1 cellular context compared by ENCODE assay signal in the genomic region with DNA sequence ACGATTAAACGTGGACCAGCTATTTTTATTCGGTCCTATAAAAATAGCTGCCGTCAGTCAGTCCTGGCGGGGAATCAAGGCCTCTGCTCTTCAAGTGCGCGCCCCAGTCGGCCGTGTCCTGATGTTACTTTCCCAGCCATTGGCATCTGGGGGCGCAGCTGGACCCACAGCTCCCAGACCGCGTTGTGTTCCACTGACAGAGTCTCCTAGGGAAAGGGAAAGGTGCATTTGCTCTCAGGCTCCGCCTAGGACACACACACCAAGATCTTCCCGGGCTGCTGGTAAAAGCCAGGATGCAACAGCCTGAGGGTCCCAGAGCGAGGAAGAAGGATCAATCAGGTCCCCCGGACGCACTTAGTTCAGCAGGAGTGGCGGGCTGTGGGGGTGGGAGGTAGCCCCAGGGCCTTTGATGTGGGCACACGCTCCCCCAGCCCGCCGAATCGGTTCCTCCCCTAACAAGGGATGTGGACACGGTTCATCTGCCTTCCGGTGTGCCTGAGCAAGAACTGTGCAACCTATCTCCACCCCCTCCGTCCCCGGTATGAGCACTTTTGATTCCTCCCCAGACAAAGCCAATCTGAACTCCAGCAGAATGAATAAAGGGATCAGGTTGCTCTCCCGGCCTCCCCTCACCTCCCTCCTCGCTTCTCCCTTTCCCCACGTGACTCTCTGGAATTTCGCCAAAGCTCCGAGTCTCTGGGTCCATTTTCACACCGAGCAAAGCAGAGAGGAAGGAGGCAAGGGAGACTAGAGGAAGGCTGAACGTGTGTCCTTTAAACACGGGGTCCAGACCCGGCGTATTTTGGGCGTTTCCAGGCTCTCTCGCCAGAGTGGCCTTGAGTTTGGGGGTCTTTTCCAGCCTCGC.
A peak's percentile ranks its signal among the peaks of the same experiment; 100 is the strongest.
TF ChIP-seq lines count a peak whose summit lies in the region.

No MANE protein-coding gene starts in this region.

TF ChIP-seq in WTC11, 78 proteins besides CTCF, POLR2A, EP300 and RAD21 (continued from another document and continues in another):
- TF ChIP-seq, protein P1, sequence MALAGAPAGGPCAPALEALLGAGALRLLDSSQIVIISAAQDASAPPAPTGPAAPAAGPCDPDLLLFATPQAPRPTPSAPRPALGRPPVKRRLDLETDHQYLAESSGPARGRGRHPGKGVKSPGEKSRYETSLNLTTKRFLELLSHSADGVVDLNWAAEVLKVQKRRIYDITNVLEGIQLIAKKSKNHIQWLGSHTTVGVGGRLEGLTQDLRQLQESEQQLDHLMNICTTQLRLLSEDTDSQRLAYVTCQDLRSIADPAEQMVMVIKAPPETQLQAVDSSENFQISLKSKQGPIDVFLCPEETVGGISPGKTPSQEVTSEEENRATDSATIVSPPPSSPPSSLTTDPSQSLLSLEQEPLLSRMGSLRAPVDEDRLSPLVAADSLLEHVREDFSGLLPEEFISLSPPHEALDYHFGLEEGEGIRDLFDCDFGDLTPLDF (CRISPR knock-in tag; IDR thresholded peaks at IDR 0.05) = 0 out of 2 replicates have a peak, but pooled peaks have one; percentile 51
- no peak for TF ChIP-seq ZNF263 (CRISPR knock-in tag; IDR thresholded peaks at IDR 0.05; ENCODE audit: low read depth)
- no peak for TF ChIP-seq KAT7 (CRISPR knock-in tag; IDR thresholded peaks at IDR 0.05; ENCODE audit: borderline replicate concordance)
- TF ChIP-seq ZNF317 (CRISPR knock-in tag; IDR thresholded peaks at IDR 0.05; ENCODE audit: borderline replicate concordance, low read depth) = no peak
- TF ChIP-seq CREM (CRISPR knock-in tag; IDR thresholded peaks at IDR 0.05) = 0 out of 2 replicates have a peak, but pooled peaks have one; percentile 8
- TF ChIP-seq MYBL2 (CRISPR knock-in tag; IDR thresholded peaks at IDR 0.05) = peak; percentile 58; the same call in 1 of the 2 replicates
- TF ChIP-seq, protein P2, sequence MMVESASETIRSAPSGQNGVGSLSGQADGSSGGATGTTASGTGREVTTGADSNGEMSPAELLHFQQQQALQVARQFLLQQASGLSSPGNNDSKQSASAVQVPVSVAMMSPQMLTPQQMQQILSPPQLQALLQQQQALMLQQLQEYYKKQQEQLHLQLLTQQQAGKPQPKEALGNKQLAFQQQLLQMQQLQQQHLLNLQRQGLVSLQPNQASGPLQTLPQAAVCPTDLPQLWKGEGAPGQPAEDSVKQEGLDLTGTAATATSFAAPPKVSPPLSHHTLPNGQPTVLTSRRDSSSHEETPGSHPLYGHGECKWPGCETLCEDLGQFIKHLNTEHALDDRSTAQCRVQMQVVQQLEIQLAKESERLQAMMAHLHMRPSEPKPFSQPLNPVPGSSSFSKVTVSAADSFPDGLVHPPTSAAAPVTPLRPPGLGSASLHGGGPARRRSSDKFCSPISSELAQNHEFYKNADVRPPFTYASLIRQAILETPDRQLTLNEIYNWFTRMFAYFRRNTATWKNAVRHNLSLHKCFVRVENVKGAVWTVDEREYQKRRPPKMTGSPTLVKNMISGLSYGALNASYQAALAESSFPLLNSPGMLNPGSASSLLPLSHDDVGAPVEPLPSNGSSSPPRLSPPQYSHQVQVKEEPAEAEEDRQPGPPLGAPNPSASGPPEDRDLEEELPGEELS (CRISPR knock-in tag; IDR thresholded peaks at IDR 0.05) = peak; percentile 30; the same call in 1 of the 2 replicates
- TF ChIP-seq HMGA2 (CRISPR knock-in tag; IDR thresholded peaks at IDR 0.05) = no peak
- TF ChIP-seq NFATC4 (CRISPR knock-in tag; IDR thresholded peaks at IDR 0.05) = 0 out of 2 replicates have a peak, but pooled peaks have one; percentile 19
- peak; percentile 21; the same call in 1 of the 2 replicates for TF ChIP-seq ETV6 (CRISPR knock-in tag; IDR thresholded peaks at IDR 0.05)
- TF ChIP-seq, protein P3, sequence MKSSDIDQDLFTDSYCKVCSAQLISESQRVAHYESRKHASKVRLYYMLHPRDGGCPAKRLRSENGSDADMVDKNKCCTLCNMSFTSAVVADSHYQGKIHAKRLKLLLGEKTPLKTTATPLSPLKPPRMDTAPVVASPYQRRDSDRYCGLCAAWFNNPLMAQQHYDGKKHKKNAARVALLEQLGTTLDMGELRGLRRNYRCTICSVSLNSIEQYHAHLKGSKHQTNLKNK (CRISPR knock-in tag; IDR thresholded peaks at IDR 0.05) = peak; percentile 75; the same call in 1 of the 2 replicates
- TF ChIP-seq, protein P4, sequence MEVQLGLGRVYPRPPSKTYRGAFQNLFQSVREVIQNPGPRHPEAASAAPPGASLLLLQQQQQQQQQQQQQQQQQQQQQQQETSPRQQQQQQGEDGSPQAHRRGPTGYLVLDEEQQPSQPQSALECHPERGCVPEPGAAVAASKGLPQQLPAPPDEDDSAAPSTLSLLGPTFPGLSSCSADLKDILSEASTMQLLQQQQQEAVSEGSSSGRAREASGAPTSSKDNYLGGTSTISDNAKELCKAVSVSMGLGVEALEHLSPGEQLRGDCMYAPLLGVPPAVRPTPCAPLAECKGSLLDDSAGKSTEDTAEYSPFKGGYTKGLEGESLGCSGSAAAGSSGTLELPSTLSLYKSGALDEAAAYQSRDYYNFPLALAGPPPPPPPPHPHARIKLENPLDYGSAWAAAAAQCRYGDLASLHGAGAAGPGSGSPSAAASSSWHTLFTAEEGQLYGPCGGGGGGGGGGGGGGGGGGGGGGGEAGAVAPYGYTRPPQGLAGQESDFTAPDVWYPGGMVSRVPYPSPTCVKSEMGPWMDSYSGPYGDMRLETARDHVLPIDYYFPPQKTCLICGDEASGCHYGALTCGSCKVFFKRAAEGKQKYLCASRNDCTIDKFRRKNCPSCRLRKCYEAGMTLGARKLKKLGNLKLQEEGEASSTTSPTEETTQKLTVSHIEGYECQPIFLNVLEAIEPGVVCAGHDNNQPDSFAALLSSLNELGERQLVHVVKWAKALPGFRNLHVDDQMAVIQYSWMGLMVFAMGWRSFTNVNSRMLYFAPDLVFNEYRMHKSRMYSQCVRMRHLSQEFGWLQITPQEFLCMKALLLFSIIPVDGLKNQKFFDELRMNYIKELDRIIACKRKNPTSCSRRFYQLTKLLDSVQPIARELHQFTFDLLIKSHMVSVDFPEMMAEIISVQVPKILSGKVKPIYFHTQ (CRISPR knock-in tag; IDR thresholded peaks at IDR 0.05) = no peak
- TF ChIP-seq, protein P5, sequence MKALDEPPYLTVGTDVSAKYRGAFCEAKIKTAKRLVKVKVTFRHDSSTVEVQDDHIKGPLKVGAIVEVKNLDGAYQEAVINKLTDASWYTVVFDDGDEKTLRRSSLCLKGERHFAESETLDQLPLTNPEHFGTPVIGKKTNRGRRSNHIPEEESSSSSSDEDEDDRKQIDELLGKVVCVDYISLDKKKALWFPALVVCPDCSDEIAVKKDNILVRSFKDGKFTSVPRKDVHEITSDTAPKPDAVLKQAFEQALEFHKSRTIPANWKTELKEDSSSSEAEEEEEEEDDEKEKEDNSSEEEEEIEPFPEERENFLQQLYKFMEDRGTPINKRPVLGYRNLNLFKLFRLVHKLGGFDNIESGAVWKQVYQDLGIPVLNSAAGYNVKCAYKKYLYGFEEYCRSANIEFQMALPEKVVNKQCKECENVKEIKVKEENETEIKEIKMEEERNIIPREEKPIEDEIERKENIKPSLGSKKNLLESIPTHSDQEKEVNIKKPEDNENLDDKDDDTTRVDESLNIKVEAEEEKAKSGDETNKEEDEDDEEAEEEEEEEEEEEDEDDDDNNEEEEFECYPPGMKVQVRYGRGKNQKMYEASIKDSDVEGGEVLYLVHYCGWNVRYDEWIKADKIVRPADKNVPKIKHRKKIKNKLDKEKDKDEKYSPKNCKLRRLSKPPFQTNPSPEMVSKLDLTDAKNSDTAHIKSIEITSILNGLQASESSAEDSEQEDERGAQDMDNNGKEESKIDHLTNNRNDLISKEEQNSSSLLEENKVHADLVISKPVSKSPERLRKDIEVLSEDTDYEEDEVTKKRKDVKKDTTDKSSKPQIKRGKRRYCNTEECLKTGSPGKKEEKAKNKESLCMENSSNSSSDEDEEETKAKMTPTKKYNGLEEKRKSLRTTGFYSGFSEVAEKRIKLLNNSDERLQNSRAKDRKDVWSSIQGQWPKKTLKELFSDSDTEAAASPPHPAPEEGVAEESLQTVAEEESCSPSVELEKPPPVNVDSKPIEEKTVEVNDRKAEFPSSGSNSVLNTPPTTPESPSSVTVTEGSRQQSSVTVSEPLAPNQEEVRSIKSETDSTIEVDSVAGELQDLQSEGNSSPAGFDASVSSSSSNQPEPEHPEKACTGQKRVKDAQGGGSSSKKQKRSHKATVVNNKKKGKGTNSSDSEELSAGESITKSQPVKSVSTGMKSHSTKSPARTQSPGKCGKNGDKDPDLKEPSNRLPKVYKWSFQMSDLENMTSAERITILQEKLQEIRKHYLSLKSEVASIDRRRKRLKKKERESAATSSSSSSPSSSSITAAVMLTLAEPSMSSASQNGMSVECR (CRISPR knock-in tag; IDR thresholded peaks at IDR 0.05; ENCODE audit: borderline replicate concordance) = 0 out of 2 replicates have a peak, but pooled peaks have one; percentile 51
- TF ChIP-seq ZNF232 (CRISPR knock-in tag; IDR thresholded peaks at IDR 0.05) = no peak
- TF ChIP-seq TCF7 (CRISPR knock-in tag; IDR thresholded peaks at IDR 0.05; ENCODE audit: low read depth) = no peak
- TF ChIP-seq, protein P6, sequence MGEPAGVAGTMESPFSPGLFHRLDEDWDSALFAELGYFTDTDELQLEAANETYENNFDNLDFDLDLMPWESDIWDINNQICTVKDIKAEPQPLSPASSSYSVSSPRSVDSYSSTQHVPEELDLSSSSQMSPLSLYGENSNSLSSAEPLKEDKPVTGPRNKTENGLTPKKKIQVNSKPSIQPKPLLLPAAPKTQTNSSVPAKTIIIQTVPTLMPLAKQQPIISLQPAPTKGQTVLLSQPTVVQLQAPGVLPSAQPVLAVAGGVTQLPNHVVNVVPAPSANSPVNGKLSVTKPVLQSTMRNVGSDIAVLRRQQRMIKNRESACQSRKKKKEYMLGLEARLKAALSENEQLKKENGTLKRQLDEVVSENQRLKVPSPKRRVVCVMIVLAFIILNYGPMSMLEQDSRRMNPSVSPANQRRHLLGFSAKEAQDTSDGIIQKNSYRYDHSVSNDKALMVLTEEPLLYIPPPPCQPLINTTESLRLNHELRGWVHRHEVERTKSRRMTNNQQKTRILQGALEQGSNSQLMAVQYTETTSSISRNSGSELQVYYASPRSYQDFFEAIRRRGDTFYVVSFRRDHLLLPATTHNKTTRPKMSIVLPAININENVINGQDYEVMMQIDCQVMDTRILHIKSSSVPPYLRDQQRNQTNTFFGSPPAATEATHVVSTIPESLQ (CRISPR knock-in tag; IDR thresholded peaks at IDR 0.05) = no peak
- no peak for TF ChIP-seq CREB1 (CRISPR knock-in tag; IDR thresholded peaks at IDR 0.05)
- TF ChIP-seq, protein P7, sequence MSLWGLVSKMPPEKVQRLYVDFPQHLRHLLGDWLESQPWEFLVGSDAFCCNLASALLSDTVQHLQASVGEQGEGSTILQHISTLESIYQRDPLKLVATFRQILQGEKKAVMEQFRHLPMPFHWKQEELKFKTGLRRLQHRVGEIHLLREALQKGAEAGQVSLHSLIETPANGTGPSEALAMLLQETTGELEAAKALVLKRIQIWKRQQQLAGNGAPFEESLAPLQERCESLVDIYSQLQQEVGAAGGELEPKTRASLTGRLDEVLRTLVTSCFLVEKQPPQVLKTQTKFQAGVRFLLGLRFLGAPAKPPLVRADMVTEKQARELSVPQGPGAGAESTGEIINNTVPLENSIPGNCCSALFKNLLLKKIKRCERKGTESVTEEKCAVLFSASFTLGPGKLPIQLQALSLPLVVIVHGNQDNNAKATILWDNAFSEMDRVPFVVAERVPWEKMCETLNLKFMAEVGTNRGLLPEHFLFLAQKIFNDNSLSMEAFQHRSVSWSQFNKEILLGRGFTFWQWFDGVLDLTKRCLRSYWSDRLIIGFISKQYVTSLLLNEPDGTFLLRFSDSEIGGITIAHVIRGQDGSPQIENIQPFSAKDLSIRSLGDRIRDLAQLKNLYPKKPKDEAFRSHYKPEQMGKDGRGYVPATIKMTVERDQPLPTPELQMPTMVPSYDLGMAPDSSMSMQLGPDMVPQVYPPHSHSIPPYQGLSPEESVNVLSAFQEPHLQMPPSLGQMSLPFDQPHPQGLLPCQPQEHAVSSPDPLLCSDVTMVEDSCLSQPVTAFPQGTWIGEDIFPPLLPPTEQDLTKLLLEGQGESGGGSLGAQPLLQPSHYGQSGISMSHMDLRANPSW (CRISPR knock-in tag; conservative IDR thresholded peaks at IDR 0.05; ENCODE audit: low read depth) = no peak
- TF ChIP-seq SP1 (CRISPR knock-in tag; conservative IDR thresholded peaks at IDR 0.05) = no peak; the same call in none of the 2 replicates
- 0 out of 2 replicates have a peak, but pooled peaks have one; percentile 3 for TF ChIP-seq TEAD4 (CRISPR knock-in tag; IDR thresholded peaks at IDR 0.05)
- no peak for TF ChIP-seq RORB (CRISPR knock-in tag; IDR thresholded peaks at IDR 0.05)
- TF ChIP-seq, protein P8, sequence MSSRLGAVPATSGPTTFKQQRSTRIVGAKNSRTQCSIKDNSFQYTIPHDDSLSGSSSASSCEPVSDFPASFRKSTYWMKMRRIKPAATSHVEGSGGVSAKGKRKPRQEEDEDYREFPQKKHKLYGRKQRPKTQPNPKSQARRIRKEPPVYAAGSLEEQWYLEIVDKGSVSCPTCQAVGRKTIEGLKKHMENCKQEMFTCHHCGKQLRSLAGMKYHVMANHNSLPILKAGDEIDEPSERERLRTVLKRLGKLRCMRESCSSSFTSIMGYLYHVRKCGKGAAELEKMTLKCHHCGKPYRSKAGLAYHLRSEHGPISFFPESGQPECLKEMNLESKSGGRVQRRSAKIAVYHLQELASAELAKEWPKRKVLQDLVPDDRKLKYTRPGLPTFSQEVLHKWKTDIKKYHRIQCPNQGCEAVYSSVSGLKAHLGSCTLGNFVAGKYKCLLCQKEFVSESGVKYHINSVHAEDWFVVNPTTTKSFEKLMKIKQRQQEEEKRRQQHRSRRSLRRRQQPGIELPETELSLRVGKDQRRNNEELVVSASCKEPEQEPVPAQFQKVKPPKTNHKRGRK (CRISPR knock-in tag; IDR thresholded peaks at IDR 0.05; ENCODE audit: borderline replicate concordance) = no peak
- TF ChIP-seq, protein P9, sequence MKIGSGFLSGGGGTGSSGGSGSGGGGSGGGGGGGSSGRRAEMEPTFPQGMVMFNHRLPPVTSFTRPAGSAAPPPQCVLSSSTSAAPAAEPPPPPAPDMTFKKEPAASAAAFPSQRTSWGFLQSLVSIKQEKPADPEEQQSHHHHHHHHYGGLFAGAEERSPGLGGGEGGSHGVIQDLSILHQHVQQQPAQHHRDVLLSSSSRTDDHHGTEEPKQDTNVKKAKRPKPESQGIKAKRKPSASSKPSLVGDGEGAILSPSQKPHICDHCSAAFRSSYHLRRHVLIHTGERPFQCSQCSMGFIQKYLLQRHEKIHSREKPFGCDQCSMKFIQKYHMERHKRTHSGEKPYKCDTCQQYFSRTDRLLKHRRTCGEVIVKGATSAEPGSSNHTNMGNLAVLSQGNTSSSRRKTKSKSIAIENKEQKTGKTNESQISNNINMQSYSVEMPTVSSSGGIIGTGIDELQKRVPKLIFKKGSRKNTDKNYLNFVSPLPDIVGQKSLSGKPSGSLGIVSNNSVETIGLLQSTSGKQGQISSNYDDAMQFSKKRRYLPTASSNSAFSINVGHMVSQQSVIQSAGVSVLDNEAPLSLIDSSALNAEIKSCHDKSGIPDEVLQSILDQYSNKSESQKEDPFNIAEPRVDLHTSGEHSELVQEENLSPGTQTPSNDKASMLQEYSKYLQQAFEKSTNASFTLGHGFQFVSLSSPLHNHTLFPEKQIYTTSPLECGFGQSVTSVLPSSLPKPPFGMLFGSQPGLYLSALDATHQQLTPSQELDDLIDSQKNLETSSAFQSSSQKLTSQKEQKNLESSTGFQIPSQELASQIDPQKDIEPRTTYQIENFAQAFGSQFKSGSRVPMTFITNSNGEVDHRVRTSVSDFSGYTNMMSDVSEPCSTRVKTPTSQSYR (CRISPR knock-in tag; IDR thresholded peaks at IDR 0.05) = no peak
- TF ChIP-seq, protein P10, sequence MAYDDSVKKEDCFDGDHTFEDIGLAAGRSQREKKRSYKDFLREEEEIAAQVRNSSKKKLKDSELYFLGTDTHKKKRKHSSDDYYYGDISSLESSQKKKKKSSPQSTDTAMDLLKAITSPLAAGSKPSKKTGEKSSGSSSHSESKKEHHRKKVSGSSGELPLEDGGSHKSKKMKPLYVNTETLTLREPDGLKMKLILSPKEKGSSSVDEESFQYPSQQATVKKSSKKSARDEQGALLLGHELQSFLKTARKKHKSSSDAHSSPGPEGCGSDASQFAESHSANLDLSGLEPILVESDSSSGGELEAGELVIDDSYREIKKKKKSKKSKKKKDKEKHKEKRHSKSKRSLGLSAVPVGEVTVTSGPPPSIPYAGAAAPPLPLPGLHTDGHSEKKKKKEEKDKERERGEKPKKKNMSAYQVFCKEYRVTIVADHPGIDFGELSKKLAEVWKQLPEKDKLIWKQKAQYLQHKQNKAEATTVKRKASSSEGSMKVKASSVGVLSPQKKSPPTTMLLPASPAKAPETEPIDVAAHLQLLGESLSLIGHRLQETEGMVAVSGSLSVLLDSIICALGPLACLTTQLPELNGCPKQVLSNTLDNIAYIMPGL (CRISPR knock-in tag; IDR thresholded peaks at IDR 0.05) = no peak
